Comparison of ENCODE assay signal across 14 cellular contexts in the genomic region with DNA sequence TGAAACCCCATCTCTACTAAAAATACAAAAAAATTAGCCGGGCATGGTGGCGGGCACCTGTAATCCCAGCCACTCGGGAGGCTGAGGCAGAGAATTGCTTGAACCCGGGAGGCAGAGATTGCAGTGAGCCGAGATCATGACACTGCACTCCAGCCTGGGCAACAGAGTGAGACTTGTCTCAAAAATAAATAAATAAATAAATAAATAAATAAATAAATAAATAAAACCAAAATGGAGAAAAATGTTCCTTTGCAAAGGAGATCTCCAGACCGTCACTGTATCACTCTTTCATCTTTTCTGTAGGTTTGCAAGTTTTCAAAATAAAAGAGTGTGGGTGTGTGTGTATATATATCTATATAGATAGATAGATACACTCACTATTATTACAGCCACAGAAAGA. TPM values are rescaled to one million over a fixed set of nuclear protein-coding genes. Genes with fewer than 3 reads are reported as not detected.
DNase-seq lines count a peak whose midpoint lies in the region; ATAC-seq, FAIRE-seq and TF ChIP-seq lines count a peak whose summit lies in the region.
"Not testable (repeated sequence)": the region's sequence is repeated elsewhere in the genome, so short reads cannot be mapped to it uniquely, and the experiment has no call there.
"Had no signal": no experiment of that assay in that cellular context is flagged by ENCODE, and none has a peak within 500 bp of the region (broad histone marks: within the 10 kb centered on the region; RNA-seq: fewer than 3 reads in every experiment).

No MANE protein-coding gene starts in this region.

- in situ Hi-C loops in HepG2 (cut with HindIII; ENCODE audit: extremely low pct_ligation_motif_present, low pct_unique_long_range_greater_than_20kb); gastrocnemius medialis (cut with MboI; ENCODE audit: low sequenced_read_pairs in 4 of 4): not testable (repeated sequence)

- TF ChIP-seq CTCF in A549 (IDR thresholded peaks at IDR 0.05); Calu3 (IDR thresholded peaks at IDR 0.05; ENCODE audit: unreplicated experiment); SK-N-SH (IDR thresholded peaks at IDR 0.05); colonic mucosa (IDR thresholded peaks at IDR 0.05); HepG2 (CRISPR knock-in tag; IDR thresholded peaks at IDR 0.05); gastrocnemius medialis (IDR thresholded peaks at IDR 0.05 in 4 of 5, conservative IDR thresholded peaks at IDR 0.05 in 1 of 5): not testable (repeated sequence)

- H3K27ac Mint-ChIP-seq in Calu3 (ENCODE audit: unreplicated experiment) = peak overlapping the region; percentile 74
- H3K27ac Mint-ChIP-seq in activated T-cell treated with anti-CD3 and anti-CD28 coated beads, Interleukin-2, amount 50 U/mL, for 72 hours = peak overlapping the region; percentile 94

- not testable (repeated sequence) for H3K4me2 ChIP-seq in A549
- H3K4me2 ChIP-seq in SK-N-SH = peak overlapping the region; percentile 26; the same call in 1 of the 2 replicates
- 0 out of 2 replicates have a peak overlapping the region, but pooled peaks have one; percentile 32 for H3K4me2 ChIP-seq in HepG2 (ENCODE audit: low read depth, low read length)

- not testable (repeated sequence) for TF ChIP-seq POLR2A in A549 (IDR thresholded peaks at IDR 0.05; ENCODE audit: low read length); HepG2 (IDR thresholded peaks at IDR 0.05; ENCODE audit: insufficient read depth in 1 of 2, low read depth in 2 of 2, low read length in 2 of 2); gastrocnemius medialis (IDR thresholded peaks at IDR 0.05)

- 83% methylated on average over 6 of the region's 6 CpGs for WGBS in A549 (ENCODE audit: missing lambda C conversion rate)
- 95% methylated on average over 6 of the region's 6 CpGs for whole genome bisulfite sequencing in SK-N-SH (ENCODE audit: low lambda C conversion rate)
- 94% methylated on average over 6 of the region's 6 CpGs for WGBS in HepG2 (ENCODE audit: low lambda C conversion rate)

- H3K9ac ChIP-seq in SK-N-SH; colonic mucosa (ENCODE audit: low read depth in 2 of 2, low read length in 2 of 2); HepG2 (ENCODE audit: insufficient read depth, low read depth, low read length): not testable (repeated sequence)

- CTCF ChIA-PET in A549 (lab: Yijun Ruan, JAX); Calu3 (lab: Charles Lee); SK-N-SH (lab: Yijun Ruan, JAX); HepG2 (lab: Yijun Ruan, JAX; ENCODE audit: low intra/inter-chr PET ratio, low total read pairs): not testable (repeated sequence)

- not testable (repeated sequence) for H3K27me3 ChIP-seq in SK-N-SH (ENCODE audit: insufficient read depth); colonic mucosa; HepG2 (ENCODE audit: control insufficient read depth in 1 of 2, insufficient read depth in 2 of 2, low read length in 2 of 2); gastrocnemius medialis

- H3K36me3 Mint-ChIP-seq in Calu3 (ENCODE audit: insufficient read depth, unreplicated experiment); activated T-cell treated with anti-CD3 and anti-CD28 coated beads, Interleukin-2, amount 50 U/mL, for 72 hours (ENCODE audit: insufficient read depth in 2 of 2): not testable (repeated sequence)

- H3K27ac ChIP-seq in A549; HepG2 (ENCODE audit: extremely low read length, insufficient read depth, low read length): not testable (repeated sequence)
- H3K27ac ChIP-seq in SK-N-SH (ENCODE audit: low read depth in 2 of 2, low read length in 1 of 2) (peak overlapping the region in 1 of 2 experiments; percentile 54; a peak in 1 of 4 replicates), colonic mucosa (peak overlapping the region; percentile 52), gastrocnemius medialis (peak overlapping the region in 3 of 4 donors; percentile 20 to 60 (median 48))

- DNase-seq in A549 (ENCODE audit: low read depth in 1 of 2, low spot score in 1 of 2); Calu3; SK-N-SH; activated T-cell treated with anti-CD3 and anti-CD28 coated beads, Interleukin-2, amount 50 U/mL, for 72 hours; colonic mucosa; HepG2 (ENCODE audit: low spot score); gastrocnemius medialis: not testable (repeated sequence)

- H3K27me3 Mint-ChIP-seq in Calu3 (ENCODE audit: unreplicated experiment); activated T-cell treated with anti-CD3 and anti-CD28 coated beads, Interleukin-2, amount 50 U/mL, for 72 hours (ENCODE audit: low read depth): not testable (repeated sequence)

- not testable (repeated sequence) for H3K9me3 ChIP-seq in A549; SK-N-SH; colonic mucosa; HepG2 (ENCODE audit: low read length); gastrocnemius medialis

- H3K9me3 Mint-ChIP-seq in Calu3 (ENCODE audit: low read depth, unreplicated experiment); activated T-cell treated with anti-CD3 and anti-CD28 coated beads, Interleukin-2, amount 50 U/mL, for 72 hours: not testable (repeated sequence)

- not testable (repeated sequence) for H3K79me2 ChIP-seq in SK-N-SH (ENCODE audit: insufficient read depth); HepG2 (ENCODE audit: insufficient read depth, low read length)

- not testable (repeated sequence) for TF ChIP-seq RAD21 in A549 (conservative IDR thresholded peaks at IDR 0.05 in 1 of 2, IDR thresholded peaks at IDR 0.05 in 1 of 2); SK-N-SH (IDR thresholded peaks at IDR 0.05; ENCODE audit: low read length); HepG2 (CRISPR knock-in tag; IDR thresholded peaks at IDR 0.05)

- not testable (repeated sequence) for ATAC-seq in A549; activated T-cell treated with anti-CD3 and anti-CD28 coated beads, Interleukin-2, amount 50 U/mL, for 72 hours (replicated peaks in 1 of 2); HepG2; gastrocnemius medialis

- peaks cover 17% of the 10 kb centered on the region for H3K4me1 Mint-ChIP-seq in Calu3 (ENCODE audit: low read depth, unreplicated experiment)
- peaks cover 23% of the 10 kb centered on the region for H3K4me1 Mint-ChIP-seq in activated T-cell treated with anti-CD3 and anti-CD28 coated beads, Interleukin-2, amount 50 U/mL, for 72 hours (ENCODE audit: low read depth)

- H3F3A ChIP-seq in SK-N-SH (replicated peaks; ENCODE audit: insufficient read depth) = not testable (repeated sequence)

- POLR2A ChIA-PET in A549 (lab: Yijun Ruan, JAX); SK-N-SH (lab: Yijun Ruan, JAX); HepG2 (lab: Yijun Ruan, JAX): not testable (repeated sequence)

- TF ChIP-seq EP300 in A549 (IDR thresholded peaks at IDR 0.05); SK-N-SH (IDR thresholded peaks at IDR 0.05; ENCODE audit: borderline replicate concordance in 1 of 2, low read depth in 1 of 2, low read length in 1 of 2); HepG2 (IDR thresholded peaks at IDR 0.05; ENCODE audit: low read depth in 2 of 2, low read length in 2 of 2); HepG2 (CRISPR knock-in tag; IDR thresholded peaks at IDR 0.05; ENCODE audit: borderline replicate concordance): not testable (repeated sequence)

- not testable (repeated sequence) for H3K4me3 ChIP-seq in A549; SK-N-SH (ENCODE audit: low read depth in 2 of 2, low read length in 1 of 2); colonic mucosa; HepG2 (replicated peaks in 1 of 3; ENCODE audit: insufficient read depth in 1 of 3, low read depth in 2 of 3, low read length in 3 of 3); gastrocnemius medialis

- not testable (repeated sequence) for H2AFZ ChIP-seq in SK-N-SH (ENCODE audit: low read depth); HepG2 (ENCODE audit: low read length)

- not testable (repeated sequence) for H3K4me3 Mint-ChIP-seq in Calu3 (ENCODE audit: low read depth, unreplicated experiment)
- peak overlapping the region in 1 of 2 donors; percentile 66 for H3K4me3 Mint-ChIP-seq in activated T-cell treated with anti-CD3 and anti-CD28 coated beads, Interleukin-2, amount 50 U/mL, for 72 hours

- not testable (repeated sequence) for BruUV-seq in Calu3 (replicated peaks; lab: Mats Ljungman, UMichigan); HepG2 (replicated peaks; lab: Mats Ljungman, UMichigan)

- intact Hi-C loops in Calu3 (cut with micrococcal nuclease; ENCODE audit: unreplicated experiment); colonic mucosa (cut with DNase I); HepG2 (cut with micrococcal nuclease; ENCODE audit: unreplicated experiment): not testable (repeated sequence)
- intact Hi-C loops in gastrocnemius medialis (cut with DNase I; ENCODE audit: low total_unique reads) = loop anchor here (5.0 kb wide), 1 partner anchor 931 kb away; no protein-coding TSS in a partner anchor

- not testable (repeated sequence) for H4K20me1 ChIP-seq in SK-N-SH (ENCODE audit: insufficient read depth); HepG2 (ENCODE audit: insufficient read depth, low read length)

- H3K36me3 ChIP-seq in SK-N-SH (replicated peaks in 1 of 2; ENCODE audit: control insufficient read depth in 1 of 2, insufficient read depth in 2 of 2, low read length in 1 of 2) = peaks cover 0 to 12% of the 10 kb centered on the region in 2 experiments
- H3K36me3 ChIP-seq in colonic mucosa; HepG2 (replicated peaks in 1 of 2; ENCODE audit: control insufficient read depth in 1 of 2, insufficient read depth in 2 of 2, low read length in 2 of 2); gastrocnemius medialis: not testable (repeated sequence)

- not testable (repeated sequence) for H3K9me2 ChIP-seq in SK-N-SH

- FAIRE-seq in A549 (lab: Jason Lieb, UNC); HepG2 (lab: Jason Lieb, UNC): not testable (repeated sequence)

- not testable (repeated sequence) for H3K4me1 ChIP-seq in A549, colonic mucosa
- H3K4me1 ChIP-seq in SK-N-SH (ENCODE audit: control insufficient read depth in 1 of 2, insufficient read depth in 2 of 2, low read depth in 1 of 2, low read length in 1 of 2) (peaks cover 9 to 17% of the 10 kb centered on the region in 2 experiments; a peak in 3 of 4 replicates), HepG2 (ENCODE audit: insufficient read depth, low read length) (peaks cover 21% of the 10 kb centered on the region), gastrocnemius medialis (peaks cover 17 to 20% of the 10 kb centered on the region in 2 donors)

RNA-seq across cellular contexts. Expression of a gene that starts 46.7 kb away (rescaled TPM):
- polyA plus RNA-seq in A549 (2011; rRNA removed) (not detected in 2 replicates), A549 (2017; fragmentation: RNase III; extraction: RNeasy Plus Mini Kit Qiagen cat#74134 plus additional on column Dnase treatment) (not detected in 3 replicates), SK-N-SH (2012; rRNA removed) (not detected in 2 replicates), HepG2 (2011; rRNA removed) (not detected in 2 replicates)
- not detected in 2 replicates for polyA plus RNA-seq in A549 (2012; cell fraction: cytosol; rRNA removed)
- not detected in 2 replicates for polyA plus RNA-seq in A549 (2012; cell fraction: nucleus; rRNA removed)
- not detected in 2 replicates for polyA minus RNA-seq in A549 (2011; rRNA and poly(A)+ RNA removed)
- total RNA-seq in Calu3 (2022) (not detected in 2 replicates), colonic mucosa (not detected), HepG2 (2016; rRNA removed; fragmentation: Illumina TruSeq; extraction: Trizol) (not detected in 2 replicates), gastrocnemius medialis (not detected)
- polyA plus RNA-seq in SK-N-SH (2012; cell fraction: cytosol; rRNA removed) = not detected in 2 replicates
- polyA plus RNA-seq in SK-N-SH (2012; cell fraction: nucleus; rRNA removed) = not detected in 2 replicates
- not detected for total RNA-seq in activated T-cell treated with anti-CD3 and anti-CD28 coated beads, Interleukin-2, amount 50 U/mL, for 72 hours
- total RNA-seq in HepG2 (2016; cell fraction: cytosol; rRNA removed; fragmentation: Illumina TruSeq; extraction: Trizol; ENCODE audit: low read depth) = not detected in 2 replicates
- total RNA-seq in HepG2 (2016; cell fraction: insoluble cytoplasmic fraction; rRNA removed; fragmentation: Illumina TruSeq; extraction: Trizol) = not detected in 2 replicates
- not detected in 2 replicates for total RNA-seq in HepG2 (2016; cell fraction: membrane; rRNA removed; fragmentation: Illumina TruSeq; extraction: Trizol)
- not detected in 2 replicates for total RNA-seq in HepG2 (2016; cell fraction: nucleus; rRNA removed; fragmentation: Illumina TruSeq; extraction: Trizol)
- not detected in 2 replicates for polyA plus RNA-seq in HepG2 (2011; cell fraction: cytosol; rRNA removed)
- polyA plus RNA-seq in HepG2 (2011; cell fraction: nucleus; rRNA removed) = not detected in 2 replicates
- polyA plus RNA-seq in HepG2 (2012) = not detected in 2 replicates
- not detected in 2 replicates for polyA plus RNA-seq in HepG2 (2016; cell fraction: cytosol; fragmentation: Illumina TruSeq; extraction: Trizol; ENCODE audit: low read depth)
- polyA plus RNA-seq in HepG2 (2016; cell fraction: insoluble cytoplasmic fraction; fragmentation: Illumina TruSeq; extraction: Trizol; ENCODE audit: low read depth) = not detected in 2 replicates
- polyA plus RNA-seq in HepG2 (2016; cell fraction: membrane; fragmentation: Illumina TruSeq; extraction: Trizol; ENCODE audit: low read depth) = not detected in 2 replicates
- polyA plus RNA-seq in HepG2 (2016; cell fraction: nucleus; fragmentation: Illumina TruSeq; extraction: Trizol; ENCODE audit: insufficient read depth, low read depth) = not detected in 2 replicates
- not detected in 2 replicates for polyA minus RNA-seq in HepG2 (2011; rRNA and poly(A)+ RNA removed; ENCODE audit: low replicate concordance)
- polyA minus RNA-seq in HepG2 (2011; cell fraction: cytosol; rRNA and poly(A)+ RNA removed) = not detected in 2 replicates
- not detected in 2 replicates for polyA minus RNA-seq in HepG2 (2011; cell fraction: nucleus; rRNA and poly(A)+ RNA removed)
- total RNA-seq: GM12878, GM23248, H7, HT-29, K562, M059J had no signal
- polyA plus RNA-seq: CD14-positive monocyte, GM12878, GM23248, K562 had no signal
